ENCODE assay signal across 30 cellular contexts in genomic region chrX:38701073-38701472, GRCh38.
"Had no signal": no experiment of that assay in that cellular context is flagged by ENCODE, and none has a peak within 500 bp of the region (broad histone marks: within the 10 kb centered on the region; RNA-seq: fewer than 3 reads in every experiment).

No MANE protein-coding gene starts in this region.

- H3K4me1 Mint-ChIP-seq: activated naive CD8-positive, alpha-beta T cell treated with anti-CD3 and anti-CD28 coated beads for 36 hours; naive thymus-derived CD8-positive, alpha-beta T cell; neural crest cell; stimulated activated memory B cell treated with anti-CD40 and anti-IgM and Interleukin-4, amounts not matched to agents 10 μg/mL and 1 μg/mL and 100 μg/mL, for 72 hours had no signal

- H3K4me1 ChIP-seq: ascending aorta, breast epithelium, colonic mucosa, parathyroid adenoma, psoas muscle, sigmoid colon, uterus had no signal

- H3K9me3 Mint-ChIP-seq: activated naive CD4-positive, alpha-beta T cell treated with anti-CD3 and anti-CD28 coated beads for 36 hours; activated naive CD8-positive, alpha-beta T cell treated with anti-CD3 and anti-CD28 coated beads for 36 hours; stimulated activated memory B cell treated with anti-CD40 and anti-IgM and Interleukin-4, amounts not matched to agents 10 μg/mL and 1 μg/mL and 100 μg/mL, for 72 hours; stimulated activated naive CD8-positive, alpha-beta T cell treated with anti-CD3 and anti-CD28 coated beads, Interleukin-15, amount 100 ng/mL, for 72 hours; T-helper 2 cell treated with Interferon-gamma antibody and Interleukin-4, amounts not matched to agents 5 μg/mL and 100 μg/mL, for 36 hours; type B pancreatic cell had no signal

- H3K27ac Mint-ChIP-seq: activated naive CD4-positive, alpha-beta T cell treated with anti-CD3 and anti-CD28 coated beads for 36 hours; activated naive CD8-positive, alpha-beta T cell treated with anti-CD3 and anti-CD28 coated beads for 36 hours; naive thymus-derived CD8-positive, alpha-beta T cell; stimulated activated memory B cell treated with anti-CD40 and anti-IgM and Interleukin-4, amounts not matched to agents 10 μg/mL and 1 μg/mL and 100 μg/mL, for 72 hours; stimulated activated naive CD8-positive, alpha-beta T cell treated with anti-CD3 and anti-CD28 coated beads, Interleukin-15, amount 100 ng/mL, for 72 hours; T-helper 2 cell treated with Interferon-gamma antibody and Interleukin-4, amounts not matched to agents 5 μg/mL and 100 μg/mL, for 36 hours; type B pancreatic cell had no signal

- H2AFZ ChIP-seq: parathyroid adenoma had no signal

- H3K27me3 ChIP-seq: ascending aorta, colonic mucosa, gastrocnemius medialis, sigmoid colon, uterus had no signal

- H3K9ac ChIP-seq: parathyroid adenoma had no signal

- H3K36me3 ChIP-seq: ascending aorta, breast epithelium, colonic mucosa, gastrocnemius medialis, sigmoid colon, uterus had no signal

- DNase-seq: activated CD4-positive, alpha-beta T cell treated with anti-CD3 and anti-CD28 coated beads for 4 hours; activated CD4-positive, alpha-beta T cell treated with anti-CD3 and anti-CD28 coated beads, Interleukin-2, amount 50 U/mL, for 4 hours; activated effector memory CD4-positive, alpha-beta T cell treated with anti-CD3 and anti-CD28 coated beads, Interleukin-2, amount 50 U/mL, for 16 hours; activated naive CD4-positive, alpha-beta T cell treated with anti-CD3 and anti-CD28 coated beads for 36 hours; activated naive CD8-positive, alpha-beta T cell treated with anti-CD3 and anti-CD28 coated beads for 36 hours; colonic mucosa; dorsolateral prefrontal cortex; effector memory CD4-positive, alpha-beta T cell; erythroblast; gastrocnemius medialis; glutamatergic neuron; midbrain; naive thymus-derived CD8-positive, alpha-beta T cell; nucleus accumbens; psoas muscle; sigmoid colon; stimulated activated CD4-positive, alpha-beta T cell treated with anti-CD3 and anti-CD28 coated beads, Interleukin-1b, Interleukin-23, amount 100 ng/mL, for 48 hours; stimulated activated CD4-positive, alpha-beta T cell treated with anti-CD3 and anti-CD28 coated beads, Interleukin-4, amount 100 ng/mL, for 4 hours; stimulated activated CD8-positive, alpha-beta memory T cell treated with anti-CD3 and anti-CD28 coated beads, Interleukin-4, amount 100 ng/mL, for 48 hours; stimulated activated naive CD8-positive, alpha-beta T cell treated with anti-CD3 and anti-CD28 coated beads, Interleukin-15, amount 100 ng/mL, for 72 hours; substantia nigra; uterus had no signal

- H3K4me2 ChIP-seq: smooth muscle cell had no signal

- ATAC-seq: gastrocnemius medialis; naive thymus-derived CD8-positive, alpha-beta T cell; psoas muscle; stimulated activated memory B cell treated with anti-CD40 and anti-IgM and Interleukin-4, amounts not matched to agents 10 μg/mL and 1 μg/mL and 100 μg/mL, for 72 hours; stimulated activated naive CD8-positive, alpha-beta T cell treated with anti-CD3 and anti-CD28 coated beads, Interleukin-15, amount 100 ng/mL, for 72 hours had no signal

- H3K27ac ChIP-seq: ascending aorta, breast epithelium, colonic mucosa, dorsolateral prefrontal cortex, gastrocnemius medialis, parathyroid adenoma, psoas muscle, sigmoid colon, uterus had no signal

- H3K9me3 ChIP-seq: ascending aorta, breast epithelium, colonic mucosa, gastrocnemius medialis, psoas muscle, sigmoid colon, uterus had no signal

- H3K4me3 ChIP-seq: ascending aorta, breast epithelium, colonic mucosa, dorsolateral prefrontal cortex, gastrocnemius medialis, psoas muscle, sigmoid colon, smooth muscle cell, uterus had no signal

- H3K36me3 Mint-ChIP-seq: activated naive CD8-positive, alpha-beta T cell treated with anti-CD3 and anti-CD28 coated beads for 36 hours; naive thymus-derived CD8-positive, alpha-beta T cell; stimulated activated memory B cell treated with anti-CD40 and anti-IgM and Interleukin-4, amounts not matched to agents 10 μg/mL and 1 μg/mL and 100 μg/mL, for 72 hours; type B pancreatic cell had no signal

- H3K4me3 Mint-ChIP-seq: activated naive CD4-positive, alpha-beta T cell treated with anti-CD3 and anti-CD28 coated beads for 36 hours; activated naive CD8-positive, alpha-beta T cell treated with anti-CD3 and anti-CD28 coated beads for 36 hours; naive thymus-derived CD8-positive, alpha-beta T cell; neural crest cell; stimulated activated memory B cell treated with anti-CD40 and anti-IgM and Interleukin-4, amounts not matched to agents 10 μg/mL and 1 μg/mL and 100 μg/mL, for 72 hours; stimulated activated naive CD8-positive, alpha-beta T cell treated with anti-CD3 and anti-CD28 coated beads, Interleukin-15, amount 100 ng/mL, for 72 hours; T-helper 2 cell treated with Interferon-gamma antibody and Interleukin-4, amounts not matched to agents 5 μg/mL and 100 μg/mL, for 36 hours; type B pancreatic cell had no signal

- H3K79me2 ChIP-seq: parathyroid adenoma had no signal

- H3K27me3 Mint-ChIP-seq: stimulated activated memory B cell treated with anti-CD40 and anti-IgM and Interleukin-4, amounts not matched to agents 10 μg/mL and 1 μg/mL and 100 μg/mL, for 72 hours; stimulated activated naive CD8-positive, alpha-beta T cell treated with anti-CD3 and anti-CD28 coated beads, Interleukin-15, amount 100 ng/mL, for 72 hours; type B pancreatic cell had no signal
